Comparison of ENCODE assay signal across 16 cellular contexts in the genomic region with DNA sequence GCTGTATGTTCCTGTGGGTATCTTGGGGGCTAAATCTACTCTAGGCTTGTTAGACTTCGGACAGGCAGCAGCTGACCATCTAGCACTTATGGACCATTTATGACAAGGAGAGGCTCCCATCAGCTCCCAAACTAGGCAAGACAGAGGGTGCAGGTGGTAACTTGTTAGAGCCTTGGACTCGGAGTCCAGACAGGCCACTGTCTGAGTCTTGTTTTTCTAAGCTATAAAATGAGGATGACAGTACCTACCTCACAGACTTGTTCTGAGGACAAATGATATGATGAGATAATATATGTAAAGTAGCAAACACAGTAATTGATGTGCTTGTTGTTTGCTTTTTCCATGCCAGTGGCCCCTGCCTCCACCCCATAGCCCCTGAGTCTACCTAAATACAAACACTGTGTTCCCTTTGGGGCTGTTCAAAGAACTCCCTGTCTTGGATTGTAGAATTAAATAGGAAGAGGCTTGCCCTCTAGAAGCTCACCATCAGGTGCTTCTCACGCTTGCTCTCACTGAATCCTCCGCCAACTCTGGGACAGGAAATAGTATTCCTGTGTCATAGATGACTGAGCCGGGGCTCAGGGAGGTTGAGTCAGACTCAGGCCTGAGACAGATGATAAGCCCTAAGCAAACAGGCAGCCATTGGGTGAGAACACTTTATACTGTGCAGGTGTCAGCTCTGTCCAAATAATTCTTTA. TPM values are rescaled to one million over a fixed set of nuclear protein-coding genes. Genes with fewer than 3 reads are reported as not detected.
DNase-seq lines count a peak whose midpoint lies in the region; ATAC-seq and TF ChIP-seq lines count a peak whose summit lies in the region.
"Had no signal": no experiment of that assay in that cellular context is flagged by ENCODE, and none has a peak within 500 bp of the region (broad histone marks: within the 10 kb centered on the region; RNA-seq: fewer than 3 reads in every experiment).

No MANE protein-coding gene starts in this region.

- intact Hi-C loops in CD14-positive monocyte (cut with micrococcal nuclease): no loop called here
- intact Hi-C loops in prostate gland (cut with DNase I): no loop called here

- H3K79me1 ChIP-seq in mesenchymal stem cell (replicated peaks; ENCODE audit: low read length, poor library complexity, severe bottlenecking): no peaks in the 10 kb centered on the region

- 59% methylated on average over 5 of the region's 5 CpGs for WGBS in mesenchymal stem cell
- 52% methylated on average over 5 of the region's 5 CpGs for whole genome bisulfite sequencing in prostate gland

- H3K23ac ChIP-seq in mesenchymal stem cell (ENCODE audit: low read length in 2 of 2): no peak overlapping the region

- H3K36me3 Mint-ChIP-seq in CD14-positive monocyte (no peaks in the 10 kb centered on the region), brain (no peaks in the 10 kb centered on the region)
- H3K36me3 Mint-ChIP-seq in activated CD8-positive, alpha-beta memory T cell treated with anti-CD3 and anti-CD28 coated beads, Interleukin-2, amount 10 ng/mL, durations not matched to agents 7 days and 5 days: no peaks in the 10 kb centered on the region
- H3K36me3 Mint-ChIP-seq: memory B cell; stimulated activated memory B cell treated with anti-CD40 and anti-IgM and Interleukin-4, amounts not matched to agents 10 μg/mL and 1 μg/mL and 100 μg/mL, for 72 hours had no signal

- H3K4me3 Mint-ChIP-seq in CD14-positive monocyte (peak overlapping the region in 1 of 2 donors; percentile 16), brain (no peak overlapping the region)
- H3K4me3 Mint-ChIP-seq in activated CD8-positive, alpha-beta memory T cell treated with anti-CD3 and anti-CD28 coated beads, Interleukin-2, amount 10 ng/mL, durations not matched to agents 7 days and 5 days: no peak overlapping the region
- H3K4me3 Mint-ChIP-seq: activated T-cell treated with anti-CD3 and anti-CD28 coated beads, Interleukin-2, amount 50 U/mL, for 24 hours; B cell; memory B cell; stimulated activated memory B cell treated with anti-CD40 and anti-IgM and Interleukin-4, amounts not matched to agents 10 μg/mL and 1 μg/mL and 100 μg/mL, for 72 hours had no signal

- CTCF ChIA-PET in activated CD8-positive, alpha-beta memory T cell treated with anti-CD3 and anti-CD28 coated beads, Interleukin-2, amount 10 ng/mL, durations not matched to agents 7 days and 5 days (lab: Charles Lee): no interaction called here

- H2BK5ac ChIP-seq in mesenchymal stem cell (ENCODE audit: low read depth, low read length, poor library complexity, severe bottlenecking): no peak overlapping the region

- no peak overlapping the region for H3K9ac ChIP-seq in mesenchymal stem cell (ENCODE audit: low read length)

- H3K36me3 ChIP-seq in mesenchymal stem cell (ENCODE audit: control insufficient read depth in 1 of 2, insufficient read depth in 2 of 2, low read depth in 1 of 2, low read length in 2 of 2) (no peaks in the 10 kb centered on the region), prostate gland (no peaks in the 10 kb centered on the region)

- no peak overlapping the region for H2BK120ac ChIP-seq in mesenchymal stem cell (ENCODE audit: low read depth, low read length)

- H4K91ac ChIP-seq in mesenchymal stem cell (ENCODE audit: low read length): no peak overlapping the region

- H3K18ac ChIP-seq in mesenchymal stem cell (ENCODE audit: low read depth in 1 of 2, low read length in 2 of 2): no peak overlapping the region

- TF ChIP-seq CTCF in CD14-positive monocyte (IDR thresholded peaks at IDR 0.05): no peak
- no peak for TF ChIP-seq CTCF in brain (conservative IDR thresholded peaks at IDR 0.05)
- no peak for TF ChIP-seq CTCF in prostate gland (IDR thresholded peaks at IDR 0.05)

- H3K27ac ChIP-seq in mesenchymal stem cell (ENCODE audit: low read length, poor library complexity, severe bottlenecking): no peak overlapping the region
- no peak overlapping the region for H3K27ac ChIP-seq in prostate gland

- H3K27me3 Mint-ChIP-seq in CD14-positive monocyte (ENCODE audit: low read depth in 3 of 3): no peaks in the 10 kb centered on the region
- peaks cover 13% of the 10 kb centered on the region for H3K27me3 Mint-ChIP-seq in brain
- H3K27me3 Mint-ChIP-seq in activated CD8-positive, alpha-beta memory T cell treated with anti-CD3 and anti-CD28 coated beads, Interleukin-2, amount 10 ng/mL, durations not matched to agents 7 days and 5 days: peaks cover 34% of the 10 kb centered on the region

- TF ChIP-seq POLR2A in prostate gland (IDR thresholded peaks at IDR 0.05): no peak

- ATAC-seq in HG03045 (IDR thresholded peaks at IDR 0.05; ENCODE audit: unreplicated experiment): no peak
- no peak for ATAC-seq in activated CD8-positive, alpha-beta memory T cell treated with anti-CD3 and anti-CD28 coated beads, Interleukin-2, amount 10 ng/mL, durations not matched to agents 7 days and 5 days
- ATAC-seq: stimulated activated memory B cell treated with anti-CD40 and anti-IgM and Interleukin-4, amounts not matched to agents 10 μg/mL and 1 μg/mL and 100 μg/mL, for 72 hours had no signal

- H2AK5ac ChIP-seq in mesenchymal stem cell (ENCODE audit: low read length, severe bottlenecking): no peak overlapping the region

- H4K8ac ChIP-seq in mesenchymal stem cell (ENCODE audit: low read length): no peak overlapping the region

- H2AFZ ChIP-seq in mesenchymal stem cell (ENCODE audit: low read depth, low read length): no peak overlapping the region

- no peak overlapping the region for H3K4ac ChIP-seq in mesenchymal stem cell (ENCODE audit: low read depth in 1 of 2, low read length in 2 of 2)

- no peak overlapping the region for H2BK15ac ChIP-seq in mesenchymal stem cell (ENCODE audit: low read depth, poor library complexity, severe bottlenecking)

- H3K4me2 ChIP-seq in mesenchymal stem cell (ENCODE audit: low read length, poor library complexity, severe bottlenecking): no peak overlapping the region

- H3K4me1 ChIP-seq in mesenchymal stem cell (ENCODE audit: control insufficient read depth, insufficient read depth, low read depth, low read length) (no peaks in the 10 kb centered on the region), prostate gland (replicated peaks) (no peaks in the 10 kb centered on the region)

- H3K4me1 Mint-ChIP-seq in CD14-positive monocyte (peaks cover 48% of the 10 kb centered on the region), brain (peaks cover 35% of the 10 kb centered on the region)
- H3K4me1 Mint-ChIP-seq in activated CD8-positive, alpha-beta memory T cell treated with anti-CD3 and anti-CD28 coated beads, Interleukin-2, amount 10 ng/mL, durations not matched to agents 7 days and 5 days: peaks cover 5% of the 10 kb centered on the region

- H3K27ac Mint-ChIP-seq in CD14-positive monocyte (peak overlapping the region; percentile 22 to 85 (median 79)), brain (peak overlapping the region in 3 of 5 experiments; percentile 51 to 55 (median 53))
- H3K27ac Mint-ChIP-seq in activated CD8-positive, alpha-beta memory T cell treated with anti-CD3 and anti-CD28 coated beads, Interleukin-2, amount 10 ng/mL, durations not matched to agents 7 days and 5 days: no peak overlapping the region
- H3K27ac Mint-ChIP-seq: activated T-cell treated with anti-CD3 and anti-CD28 coated beads, Interleukin-2, amount 50 U/mL, for 24 hours; B cell; memory B cell; stimulated activated memory B cell treated with anti-CD40 and anti-IgM and Interleukin-4, amounts not matched to agents 10 μg/mL and 1 μg/mL and 100 μg/mL, for 72 hours had no signal

- H3K9me3 Mint-ChIP-seq in CD14-positive monocyte (peaks cover 0 to 4% (median 1%) of the 10 kb centered on the region in 7 donors), brain (peaks cover 0 to 2% (median 0%) of the 10 kb centered on the region in 5 experiments)
- H3K9me3 Mint-ChIP-seq in activated CD8-positive, alpha-beta memory T cell treated with anti-CD3 and anti-CD28 coated beads, Interleukin-2, amount 10 ng/mL, durations not matched to agents 7 days and 5 days (ENCODE audit: low read depth): no peaks in the 10 kb centered on the region
- H3K9me3 Mint-ChIP-seq: activated T-cell treated with anti-CD3 and anti-CD28 coated beads, Interleukin-2, amount 50 U/mL, for 24 hours; memory B cell; stimulated activated memory B cell treated with anti-CD40 and anti-IgM and Interleukin-4, amounts not matched to agents 10 μg/mL and 1 μg/mL and 100 μg/mL, for 72 hours had no signal

- H2BK12ac ChIP-seq in mesenchymal stem cell (ENCODE audit: low read length in 2 of 2): no peak overlapping the region

- H3K27me3 ChIP-seq in mesenchymal stem cell (ENCODE audit: control insufficient read depth in 1 of 2, insufficient read depth in 1 of 2, low read length in 2 of 2): peaks cover 35 to 36% of the 10 kb centered on the region in 2 experiments
- H3K27me3 ChIP-seq in prostate gland (replicated peaks; ENCODE audit: insufficient read depth): no peaks in the 10 kb centered on the region

- peak; percentile 55 for DNase-seq in CD14-positive monocyte (ENCODE audit: low spot score)
- peak; percentile 29 for DNase-seq in LHCN-M2 (ENCODE audit: low read depth)
- DNase-seq in mesenchymal stem cell: peak; percentile 34
- DNase-seq in prostate gland (ENCODE audit: low spot score): no peak
- DNase-seq in activated CD8-positive, alpha-beta memory T cell treated with anti-CD3 and anti-CD28 coated beads, Interleukin-2, amount 10 ng/mL, durations not matched to agents 7 days and 5 days: no peak
- no peak for DNase-seq in HuH-7.5 (ENCODE audit: low spot score)
- DNase-seq: activated T-cell treated with anti-CD3 and anti-CD28 coated beads, Interleukin-2, amount 50 U/mL, for 24 hours; NCI-H1092 treated with DMSO at 0.1 percent for 48 hours; NCI-H774; stimulated activated CD4-positive, alpha-beta T cell treated with anti-CD3 and anti-CD28 coated beads, Interleukin-2, amount 100 ng/mL, for 24 hours had no signal

- no peak overlapping the region for H3K14ac ChIP-seq in mesenchymal stem cell (ENCODE audit: low read length in 2 of 2)

- H3K4me3 ChIP-seq in mesenchymal stem cell (ENCODE audit: insufficient read depth in 1 of 2, low read depth in 1 of 2, low read length in 2 of 2) (no peak overlapping the region), prostate gland (no peak overlapping the region)
- H3K4me3 ChIP-seq: SK-N-MC had no signal

- no peaks in the 10 kb centered on the region for H3K9me3 ChIP-seq in mesenchymal stem cell (ENCODE audit: control insufficient read depth, low read length)
- H3K9me3 ChIP-seq in prostate gland: no peaks in the 10 kb centered on the region

RNA-seq across cellular contexts. Expression of a gene that starts 58.7 kb away (rescaled TPM):
- 1 to 10 TPM in 1 of 2 donors, under 1 TPM in 1; 0.80 to 1.2 TPM for polyA plus RNA-seq in CD14-positive monocyte
- total RNA-seq in LHCN-M2 (2014; rRNA removed): 2.5 and 4.2 TPM in 2 replicates
- polyA plus RNA-seq in LHCN-M2 (2012): 3.9 TPM
- polyA plus RNA-seq in brain (ENCODE audit: insufficient read depth, low read depth, low replicate concordance): 17.0 TPM
- 2.3 TPM for polyA plus RNA-seq in mesenchymal stem cell (2013, experiment 1 of 2)
- polyA plus RNA-seq in mesenchymal stem cell (2013, experiment 2 of 2): 2.2 TPM
- 10 to 100 TPM; 11.9 to 25.2 TPM for total RNA-seq in prostate gland
- not detected for total RNA-seq in activated CD8-positive, alpha-beta memory T cell treated with anti-CD3 and anti-CD28 coated beads, Interleukin-2, amount 10 ng/mL, durations not matched to agents 7 days and 5 days

Comparison
In these comparisons a context has a peak if more than half of its experiments do, and no peak if none do; other contexts are left out.
1. DNase-seq: peak in CD14-positive monocyte (single experiment), LHCN-M2 (single experiment) and mesenchymal stem cell (single experiment); none in prostate gland (single experiment), activated CD8-positive, alpha-beta memory T cell treated with anti-CD3 and anti-CD28 coated beads, Interleukin-2, amount 10 ng/mL, durations not matched to agents 7 days and 5 days (single experiment) and HuH-7.5 (single experiment).